8 cellular contexts compared by ENCODE assay signal in the genomic region with DNA sequence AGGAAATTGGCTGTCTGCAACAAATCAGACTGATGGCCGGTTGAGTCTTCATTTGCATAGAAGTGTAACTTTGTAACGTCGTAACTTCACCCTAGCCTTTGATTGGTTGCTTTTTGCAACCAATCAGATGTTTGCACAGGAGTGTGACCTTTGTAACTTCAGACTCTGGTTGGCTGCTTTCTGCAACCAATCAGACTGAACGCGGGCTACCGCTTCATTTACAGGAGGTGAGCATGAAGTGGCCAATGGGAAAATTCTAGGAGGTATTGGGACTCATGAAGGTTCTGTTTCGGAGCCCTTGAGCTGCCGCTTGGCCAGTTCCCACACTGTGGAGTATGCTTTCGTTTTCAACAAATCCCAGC. TPM values are rescaled to one million over a fixed set of nuclear protein-coding genes. Genes with fewer than 3 reads are reported as not detected.
A peak's percentile ranks its signal among the peaks of the same experiment; 100 is the strongest.
DNase-seq lines count a peak whose midpoint lies in the region; ATAC-seq and TF ChIP-seq lines count a peak whose summit lies in the region.

No MANE protein-coding gene starts in this region.

- peak; percentile 27 for ATAC-seq in GM21576 (IDR thresholded peaks at IDR 0.05; ENCODE audit: unreplicated experiment)

- peaks cover 0 to 3% (median 0%) of the 10 kb centered on the region in 3 donors for H3K36me3 ChIP-seq in Peyer's patch

- TF ChIP-seq POLR2A in Peyer's patch (IDR thresholded peaks at IDR 0.05) = no peak

- DNase-seq in EL = peak; percentile 82
- peak; percentile 64 for DNase-seq in HuH-7 (ENCODE audit: low spot score)
- peak in 2 of 3 donors; percentile 43 to 77 for DNase-seq in Peyer's patch
- DNase-seq in astrocyte of the cerebellum (ENCODE audit: low read depth) = no peak
- DNase-seq in hippocampal formation (lab: John Stamatoyannopoulos, UW) = peak; percentile 74 to 75
- DNase-seq in pulmonary artery endothelial cell (ENCODE audit: low read depth, low spot score) = peak; percentile 72
- no peak for DNase-seq in KBM-7

- H3K27me3 ChIP-seq in Peyer's patch = no peaks in the 10 kb centered on the region

- TF ChIP-seq CTCF in Peyer's patch (IDR thresholded peaks at IDR 0.05) (no peak), astrocyte of the cerebellum (IDR thresholded peaks at IDR 0.05; ENCODE audit: low read depth, low read length, missing control alignments) (no peak)

- in situ Hi-C loops in astrocyte of the cerebellum (cut with HindIII; ENCODE audit: low sequenced_read_pairs) (no loop called here), KBM-7 (cut with MboI; ENCODE audit: low pct_unique_long_range_greater_than_20kb, low sequenced_read_pairs) (no loop called here)

- H3K27ac ChIP-seq in Peyer's patch = peak overlapping the region; percentile 79 to 86 (median 84)

- H3K4me3 ChIP-seq in Peyer's patch = peak overlapping the region; percentile 63 to 83 (median 66)
- H3K4me3 ChIP-seq in astrocyte of the cerebellum (ENCODE audit: low read depth, low read length) = peak overlapping the region; percentile 78

- H3K4me1 ChIP-seq in Peyer's patch = peaks cover 0 to 4% (median 2%) of the 10 kb centered on the region in 4 donors

- H3K9me3 ChIP-seq in Peyer's patch = peaks cover 0 to 31% (median 4%) of the 10 kb centered on the region in 4 donors

RNA-seq across cellular contexts. Expression of a gene that starts 0.4 kb away (rescaled TPM):
- total RNA-seq in Peyer's patch (10 to 100 TPM; 10.3 to 22.3 (median 14.2) TPM), pulmonary artery endothelial cell (7.6 and 11.5 TPM in 2 replicates)

RNA-seq across cellular contexts. Expression of a gene that starts 13.9 kb away (rescaled TPM):
- 10 to 100 TPM in 2 of 4 donors, 1 to 10 TPM in 2; 4.4 to 23.1 (median 9.0) TPM for total RNA-seq in Peyer's patch
- 3.9 and 6.0 TPM in 2 replicates for total RNA-seq in pulmonary artery endothelial cell

RNA-seq across cellular contexts. Expression of a gene that starts 39.3 kb away (rescaled TPM):
- 1 to 10 TPM in 3 of 4 donors, not detected in 1; 1.1 to 5.0 (median 1.3) TPM for total RNA-seq in Peyer's patch
- 0.40 and 1.4 TPM in 2 replicates for total RNA-seq in pulmonary artery endothelial cell

Comparison
In these comparisons a context has a peak if more than half of its experiments do, and no peak if none do; other contexts are left out.
1. DNase-seq: peak in EL (single experiment), HuH-7 (single experiment), Peyer's patch (2 of 3), hippocampal formation (2 of 2) and pulmonary artery endothelial cell (single experiment); none in astrocyte of the cerebellum (single experiment) and KBM-7 (single experiment).